Comparison of ENCODE assay signal across 1 cellular context in the genomic region with DNA sequence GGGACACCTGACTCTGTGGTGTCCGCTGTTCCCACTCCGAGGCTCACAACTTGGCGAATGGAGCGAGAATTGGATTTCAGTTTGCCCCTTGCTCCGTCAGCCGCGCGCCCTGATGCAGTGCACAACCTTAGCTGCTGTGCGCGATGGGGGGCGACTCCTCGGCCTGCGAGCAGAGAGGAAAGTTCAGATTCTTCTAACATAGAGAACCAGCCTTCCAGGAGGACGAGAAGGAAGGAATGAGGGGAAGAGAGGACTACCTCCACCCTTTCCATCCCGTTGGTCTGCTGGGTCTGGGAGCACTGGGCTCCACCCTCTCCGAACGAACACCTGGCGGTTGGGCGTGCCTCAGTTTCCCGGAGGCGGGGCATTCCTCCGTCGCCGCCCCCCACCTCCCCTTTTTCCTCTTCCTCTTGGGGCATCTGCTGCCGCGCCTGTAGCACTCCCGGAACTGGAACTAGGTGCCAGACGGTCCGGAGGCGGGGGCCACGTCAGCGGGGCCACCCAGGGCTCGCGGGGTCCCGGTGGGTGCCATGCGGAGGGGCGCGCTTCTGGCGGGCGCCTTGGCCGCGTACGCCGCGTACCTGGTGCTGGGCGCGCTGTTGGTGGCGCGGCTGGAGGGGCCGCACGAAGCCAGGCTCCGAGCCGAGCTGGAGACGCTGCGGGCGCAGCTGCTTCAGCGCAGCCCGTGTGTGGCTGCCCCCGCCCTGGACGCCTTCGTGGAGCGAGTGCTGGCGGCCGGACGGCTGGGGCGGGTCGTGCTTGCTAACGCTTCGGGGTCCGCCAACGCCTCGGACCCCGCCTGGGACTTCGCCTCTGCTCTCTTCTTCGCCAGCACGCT.
TF ChIP-seq lines count a peak whose summit lies in the region.

A gene (plus strand): TSS at position 425 of the 838 bp plus-strand sequence. CDS start 106 bp downstream, at position 531.

TF ChIP-seq in WTC11, 78 proteins besides CTCF, POLR2A, EP300 and RAD21 (continued from another document and continues in another):
- TF ChIP-seq, protein P1, sequence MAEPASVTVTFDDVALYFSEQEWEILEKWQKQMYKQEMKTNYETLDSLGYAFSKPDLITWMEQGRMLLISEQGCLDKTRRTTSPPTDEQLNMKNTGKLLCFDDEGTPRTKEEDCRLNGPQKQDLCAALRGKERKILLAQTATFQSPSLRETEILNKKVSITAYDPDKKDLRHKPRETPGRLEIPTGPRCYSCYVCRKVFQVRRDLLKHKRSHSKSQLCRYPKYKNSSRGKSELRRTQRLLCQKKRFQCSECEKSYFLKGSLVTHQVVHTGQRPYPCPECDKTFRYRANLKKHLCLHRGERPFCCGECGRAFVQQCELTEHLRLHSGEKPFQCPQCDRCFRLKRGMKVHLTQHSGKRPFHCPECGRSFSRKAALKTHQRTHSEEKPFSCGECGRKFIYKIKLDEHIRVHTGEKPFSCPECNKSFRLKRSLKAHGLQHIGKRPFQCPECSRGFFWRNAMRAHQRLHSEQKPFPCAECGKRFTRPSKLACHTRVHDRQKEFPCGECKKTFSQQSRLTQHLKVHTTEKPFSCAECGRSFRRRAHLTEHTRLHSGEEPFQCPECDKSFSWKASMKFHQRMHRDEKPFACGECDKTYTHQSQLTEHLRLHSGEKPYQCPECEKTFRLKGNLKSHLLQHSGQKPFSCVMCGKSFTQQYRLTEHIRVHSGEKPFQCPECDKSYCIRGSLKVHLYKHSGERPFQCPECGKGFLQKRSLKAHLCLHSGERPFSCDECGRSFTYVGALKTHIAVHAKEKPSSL (CRISPR knock-in tag; conservative IDR thresholded peaks at IDR 0.05): no peak
- TF ChIP-seq FOXJ3 (CRISPR knock-in tag; IDR thresholded peaks at IDR 0.05; ENCODE audit: borderline replicate concordance) (no peak), ZNF219 (CRISPR knock-in tag; IDR thresholded peaks at IDR 0.05; ENCODE audit: borderline replicate concordance) (peak; percentile 45; the same call in 1 of the 2 replicates), CREM (CRISPR knock-in tag; IDR thresholded peaks at IDR 0.05) (no peak), SP1 (CRISPR knock-in tag; conservative IDR thresholded peaks at IDR 0.05) (peak; percentile 77), ZNF232 (CRISPR knock-in tag; IDR thresholded peaks at IDR 0.05) (no peak), IRF2 (CRISPR knock-in tag; IDR thresholded peaks at IDR 0.05; ENCODE audit: borderline replicate concordance, low read depth) (no peak), SMAD4 (CRISPR knock-in tag; IDR thresholded peaks at IDR 0.05) (no peak), ZNF423 (CRISPR knock-in tag; IDR thresholded peaks at IDR 0.05) (0 out of 2 replicates have a peak, but pooled peaks have one; percentile 26), NR3C1 (CRISPR knock-in tag; conservative IDR thresholded peaks at IDR 0.05; ENCODE audit: low read depth) (no peak), NFYB (CRISPR knock-in tag; conservative IDR thresholded peaks at IDR 0.05; ENCODE audit: low read depth) (no peak), TEAD1 (CRISPR knock-in tag; IDR thresholded peaks at IDR 0.05) (no peak; the same call in 1 of the 2 replicates), FOXK1 (CRISPR knock-in tag; IDR thresholded peaks at IDR 0.05) (peak; percentile 41), CBFB (CRISPR knock-in tag; IDR thresholded peaks at IDR 0.05; ENCODE audit: low read depth) (peak; percentile 11; the same call in 1 of the 2 replicates), MXD4 (CRISPR knock-in tag; IDR thresholded peaks at IDR 0.05; ENCODE audit: borderline replicate concordance) (no peak), TCF7 (CRISPR knock-in tag; IDR thresholded peaks at IDR 0.05; ENCODE audit: low read depth) (no peak), ZNF416 (CRISPR knock-in tag; IDR thresholded peaks at IDR 0.05) (no peak), EMX1 (CRISPR knock-in tag; IDR thresholded peaks at IDR 0.05) (no peak), FOXP1 (CRISPR knock-in tag; IDR thresholded peaks at IDR 0.05; ENCODE audit: borderline replicate concordance) (peak; percentile 91), MYBL2 (CRISPR knock-in tag; IDR thresholded peaks at IDR 0.05) (0 out of 2 replicates have a peak, but pooled peaks have one; percentile 73), NR1H2 (CRISPR knock-in tag; IDR thresholded peaks at IDR 0.05) (no peak)
- TF ChIP-seq, protein P2, sequence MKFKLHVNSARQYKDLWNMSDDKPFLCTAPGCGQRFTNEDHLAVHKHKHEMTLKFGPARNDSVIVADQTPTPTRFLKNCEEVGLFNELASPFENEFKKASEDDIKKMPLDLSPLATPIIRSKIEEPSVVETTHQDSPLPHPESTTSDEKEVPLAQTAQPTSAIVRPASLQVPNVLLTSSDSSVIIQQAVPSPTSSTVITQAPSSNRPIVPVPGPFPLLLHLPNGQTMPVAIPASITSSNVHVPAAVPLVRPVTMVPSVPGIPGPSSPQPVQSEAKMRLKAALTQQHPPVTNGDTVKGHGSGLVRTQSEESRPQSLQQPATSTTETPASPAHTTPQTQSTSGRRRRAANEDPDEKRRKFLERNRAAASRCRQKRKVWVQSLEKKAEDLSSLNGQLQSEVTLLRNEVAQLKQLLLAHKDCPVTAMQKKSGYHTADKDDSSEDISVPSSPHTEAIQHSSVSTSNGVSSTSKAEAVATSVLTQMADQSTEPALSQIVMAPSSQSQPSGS (CRISPR knock-in tag; IDR thresholded peaks at IDR 0.05; ENCODE audit: borderline replicate concordance, low read depth): no peak
- TF ChIP-seq, protein P3, sequence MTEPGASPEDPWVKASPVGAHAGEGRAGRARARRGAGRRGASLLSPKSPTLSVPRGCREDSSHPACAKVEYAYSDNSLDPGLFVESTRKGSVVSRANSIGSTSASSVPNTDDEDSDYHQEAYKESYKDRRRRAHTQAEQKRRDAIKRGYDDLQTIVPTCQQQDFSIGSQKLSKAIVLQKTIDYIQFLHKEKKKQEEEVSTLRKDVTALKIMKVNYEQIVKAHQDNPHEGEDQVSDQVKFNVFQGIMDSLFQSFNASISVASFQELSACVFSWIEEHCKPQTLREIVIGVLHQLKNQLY (CRISPR knock-in tag; IDR thresholded peaks at IDR 0.05): no peak
- TF ChIP-seq, protein P4, sequence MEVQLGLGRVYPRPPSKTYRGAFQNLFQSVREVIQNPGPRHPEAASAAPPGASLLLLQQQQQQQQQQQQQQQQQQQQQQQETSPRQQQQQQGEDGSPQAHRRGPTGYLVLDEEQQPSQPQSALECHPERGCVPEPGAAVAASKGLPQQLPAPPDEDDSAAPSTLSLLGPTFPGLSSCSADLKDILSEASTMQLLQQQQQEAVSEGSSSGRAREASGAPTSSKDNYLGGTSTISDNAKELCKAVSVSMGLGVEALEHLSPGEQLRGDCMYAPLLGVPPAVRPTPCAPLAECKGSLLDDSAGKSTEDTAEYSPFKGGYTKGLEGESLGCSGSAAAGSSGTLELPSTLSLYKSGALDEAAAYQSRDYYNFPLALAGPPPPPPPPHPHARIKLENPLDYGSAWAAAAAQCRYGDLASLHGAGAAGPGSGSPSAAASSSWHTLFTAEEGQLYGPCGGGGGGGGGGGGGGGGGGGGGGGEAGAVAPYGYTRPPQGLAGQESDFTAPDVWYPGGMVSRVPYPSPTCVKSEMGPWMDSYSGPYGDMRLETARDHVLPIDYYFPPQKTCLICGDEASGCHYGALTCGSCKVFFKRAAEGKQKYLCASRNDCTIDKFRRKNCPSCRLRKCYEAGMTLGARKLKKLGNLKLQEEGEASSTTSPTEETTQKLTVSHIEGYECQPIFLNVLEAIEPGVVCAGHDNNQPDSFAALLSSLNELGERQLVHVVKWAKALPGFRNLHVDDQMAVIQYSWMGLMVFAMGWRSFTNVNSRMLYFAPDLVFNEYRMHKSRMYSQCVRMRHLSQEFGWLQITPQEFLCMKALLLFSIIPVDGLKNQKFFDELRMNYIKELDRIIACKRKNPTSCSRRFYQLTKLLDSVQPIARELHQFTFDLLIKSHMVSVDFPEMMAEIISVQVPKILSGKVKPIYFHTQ (CRISPR knock-in tag; IDR thresholded peaks at IDR 0.05): no peak
- TF ChIP-seq, protein P5, sequence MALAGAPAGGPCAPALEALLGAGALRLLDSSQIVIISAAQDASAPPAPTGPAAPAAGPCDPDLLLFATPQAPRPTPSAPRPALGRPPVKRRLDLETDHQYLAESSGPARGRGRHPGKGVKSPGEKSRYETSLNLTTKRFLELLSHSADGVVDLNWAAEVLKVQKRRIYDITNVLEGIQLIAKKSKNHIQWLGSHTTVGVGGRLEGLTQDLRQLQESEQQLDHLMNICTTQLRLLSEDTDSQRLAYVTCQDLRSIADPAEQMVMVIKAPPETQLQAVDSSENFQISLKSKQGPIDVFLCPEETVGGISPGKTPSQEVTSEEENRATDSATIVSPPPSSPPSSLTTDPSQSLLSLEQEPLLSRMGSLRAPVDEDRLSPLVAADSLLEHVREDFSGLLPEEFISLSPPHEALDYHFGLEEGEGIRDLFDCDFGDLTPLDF (CRISPR knock-in tag; IDR thresholded peaks at IDR 0.05): no peak
- TF ChIP-seq, protein P6, sequence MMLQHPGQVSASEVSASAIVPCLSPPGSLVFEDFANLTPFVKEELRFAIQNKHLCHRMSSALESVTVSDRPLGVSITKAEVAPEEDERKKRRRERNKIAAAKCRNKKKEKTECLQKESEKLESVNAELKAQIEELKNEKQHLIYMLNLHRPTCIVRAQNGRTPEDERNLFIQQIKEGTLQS (CRISPR knock-in tag; conservative IDR thresholded peaks at IDR 0.05): no peak
- TF ChIP-seq, protein P7, sequence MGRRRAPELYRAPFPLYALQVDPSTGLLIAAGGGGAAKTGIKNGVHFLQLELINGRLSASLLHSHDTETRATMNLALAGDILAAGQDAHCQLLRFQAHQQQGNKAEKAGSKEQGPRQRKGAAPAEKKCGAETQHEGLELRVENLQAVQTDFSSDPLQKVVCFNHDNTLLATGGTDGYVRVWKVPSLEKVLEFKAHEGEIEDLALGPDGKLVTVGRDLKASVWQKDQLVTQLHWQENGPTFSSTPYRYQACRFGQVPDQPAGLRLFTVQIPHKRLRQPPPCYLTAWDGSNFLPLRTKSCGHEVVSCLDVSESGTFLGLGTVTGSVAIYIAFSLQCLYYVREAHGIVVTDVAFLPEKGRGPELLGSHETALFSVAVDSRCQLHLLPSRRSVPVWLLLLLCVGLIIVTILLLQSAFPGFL (CRISPR knock-in tag; IDR thresholded peaks at IDR 0.05; ENCODE audit: borderline replicate concordance): no peak
- TF ChIP-seq, protein P8, sequence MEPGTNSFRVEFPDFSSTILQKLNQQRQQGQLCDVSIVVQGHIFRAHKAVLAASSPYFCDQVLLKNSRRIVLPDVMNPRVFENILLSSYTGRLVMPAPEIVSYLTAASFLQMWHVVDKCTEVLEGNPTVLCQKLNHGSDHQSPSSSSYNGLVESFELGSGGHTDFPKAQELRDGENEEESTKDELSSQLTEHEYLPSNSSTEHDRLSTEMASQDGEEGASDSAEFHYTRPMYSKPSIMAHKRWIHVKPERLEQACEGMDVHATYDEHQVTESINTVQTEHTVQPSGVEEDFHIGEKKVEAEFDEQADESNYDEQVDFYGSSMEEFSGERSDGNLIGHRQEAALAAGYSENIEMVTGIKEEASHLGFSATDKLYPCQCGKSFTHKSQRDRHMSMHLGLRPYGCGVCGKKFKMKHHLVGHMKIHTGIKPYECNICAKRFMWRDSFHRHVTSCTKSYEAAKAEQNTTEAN (CRISPR knock-in tag; IDR thresholded peaks at IDR 0.05): peak; percentile 24; the same call in 1 of the 2 replicates
- TF ChIP-seq, protein P9, sequence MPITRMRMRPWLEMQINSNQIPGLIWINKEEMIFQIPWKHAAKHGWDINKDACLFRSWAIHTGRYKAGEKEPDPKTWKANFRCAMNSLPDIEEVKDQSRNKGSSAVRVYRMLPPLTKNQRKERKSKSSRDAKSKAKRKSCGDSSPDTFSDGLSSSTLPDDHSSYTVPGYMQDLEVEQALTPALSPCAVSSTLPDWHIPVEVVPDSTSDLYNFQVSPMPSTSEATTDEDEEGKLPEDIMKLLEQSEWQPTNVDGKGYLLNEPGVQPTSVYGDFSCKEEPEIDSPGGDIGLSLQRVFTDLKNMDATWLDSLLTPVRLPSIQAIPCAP (CRISPR knock-in tag; IDR thresholded peaks at IDR 0.05): peak; percentile 53; the same call in 1 of the 2 replicates
- TF ChIP-seq, protein P10, sequence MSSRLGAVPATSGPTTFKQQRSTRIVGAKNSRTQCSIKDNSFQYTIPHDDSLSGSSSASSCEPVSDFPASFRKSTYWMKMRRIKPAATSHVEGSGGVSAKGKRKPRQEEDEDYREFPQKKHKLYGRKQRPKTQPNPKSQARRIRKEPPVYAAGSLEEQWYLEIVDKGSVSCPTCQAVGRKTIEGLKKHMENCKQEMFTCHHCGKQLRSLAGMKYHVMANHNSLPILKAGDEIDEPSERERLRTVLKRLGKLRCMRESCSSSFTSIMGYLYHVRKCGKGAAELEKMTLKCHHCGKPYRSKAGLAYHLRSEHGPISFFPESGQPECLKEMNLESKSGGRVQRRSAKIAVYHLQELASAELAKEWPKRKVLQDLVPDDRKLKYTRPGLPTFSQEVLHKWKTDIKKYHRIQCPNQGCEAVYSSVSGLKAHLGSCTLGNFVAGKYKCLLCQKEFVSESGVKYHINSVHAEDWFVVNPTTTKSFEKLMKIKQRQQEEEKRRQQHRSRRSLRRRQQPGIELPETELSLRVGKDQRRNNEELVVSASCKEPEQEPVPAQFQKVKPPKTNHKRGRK (CRISPR knock-in tag; IDR thresholded peaks at IDR 0.05; ENCODE audit: borderline replicate concordance): 0 out of 2 replicates have a peak, but pooled peaks have one; percentile 21
- TF ChIP-seq, protein P11, sequence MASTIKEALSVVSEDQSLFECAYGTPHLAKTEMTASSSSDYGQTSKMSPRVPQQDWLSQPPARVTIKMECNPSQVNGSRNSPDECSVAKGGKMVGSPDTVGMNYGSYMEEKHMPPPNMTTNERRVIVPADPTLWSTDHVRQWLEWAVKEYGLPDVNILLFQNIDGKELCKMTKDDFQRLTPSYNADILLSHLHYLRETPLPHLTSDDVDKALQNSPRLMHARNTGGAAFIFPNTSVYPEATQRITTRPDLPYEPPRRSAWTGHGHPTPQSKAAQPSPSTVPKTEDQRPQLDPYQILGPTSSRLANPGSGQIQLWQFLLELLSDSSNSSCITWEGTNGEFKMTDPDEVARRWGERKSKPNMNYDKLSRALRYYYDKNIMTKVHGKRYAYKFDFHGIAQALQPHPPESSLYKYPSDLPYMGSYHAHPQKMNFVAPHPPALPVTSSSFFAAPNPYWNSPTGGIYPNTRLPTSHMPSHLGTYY (CRISPR knock-in tag; IDR thresholded peaks at IDR 0.05): no peak
- TF ChIP-seq, protein P12, sequence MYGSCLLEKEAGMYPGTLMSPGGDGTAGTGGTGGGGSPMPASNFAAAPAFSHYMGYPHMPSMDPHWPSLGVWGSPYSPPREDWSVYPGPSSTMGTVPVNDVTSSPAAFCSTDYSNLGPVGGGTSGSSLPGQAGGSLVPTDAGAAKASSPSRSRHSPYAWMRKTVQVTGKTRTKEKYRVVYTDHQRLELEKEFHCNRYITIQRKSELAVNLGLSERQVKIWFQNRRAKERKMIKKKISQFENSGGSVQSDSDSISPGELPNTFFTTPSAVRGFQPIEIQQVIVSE (CRISPR knock-in tag; IDR thresholded peaks at IDR 0.05; ENCODE audit: borderline replicate concordance): no peak
- TF ChIP-seq, protein P13, sequence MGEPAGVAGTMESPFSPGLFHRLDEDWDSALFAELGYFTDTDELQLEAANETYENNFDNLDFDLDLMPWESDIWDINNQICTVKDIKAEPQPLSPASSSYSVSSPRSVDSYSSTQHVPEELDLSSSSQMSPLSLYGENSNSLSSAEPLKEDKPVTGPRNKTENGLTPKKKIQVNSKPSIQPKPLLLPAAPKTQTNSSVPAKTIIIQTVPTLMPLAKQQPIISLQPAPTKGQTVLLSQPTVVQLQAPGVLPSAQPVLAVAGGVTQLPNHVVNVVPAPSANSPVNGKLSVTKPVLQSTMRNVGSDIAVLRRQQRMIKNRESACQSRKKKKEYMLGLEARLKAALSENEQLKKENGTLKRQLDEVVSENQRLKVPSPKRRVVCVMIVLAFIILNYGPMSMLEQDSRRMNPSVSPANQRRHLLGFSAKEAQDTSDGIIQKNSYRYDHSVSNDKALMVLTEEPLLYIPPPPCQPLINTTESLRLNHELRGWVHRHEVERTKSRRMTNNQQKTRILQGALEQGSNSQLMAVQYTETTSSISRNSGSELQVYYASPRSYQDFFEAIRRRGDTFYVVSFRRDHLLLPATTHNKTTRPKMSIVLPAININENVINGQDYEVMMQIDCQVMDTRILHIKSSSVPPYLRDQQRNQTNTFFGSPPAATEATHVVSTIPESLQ (CRISPR knock-in tag; IDR thresholded peaks at IDR 0.05): no peak
